Comparison of ENCODE assay signal across 19 cellular contexts in genomic region chr1:180603850-180604226, GRCh38. TPM values are rescaled to one million over a fixed set of nuclear protein-coding genes. Genes with fewer than 3 reads are reported as not detected.
DNase-seq lines count a peak whose midpoint lies in the region; ATAC-seq and TF ChIP-seq lines count a peak whose summit lies in the region.
"Had no signal": no experiment of that assay in that cellular context is flagged by ENCODE, and none has a peak within 500 bp of the region (broad histone marks: within the 10 kb centered on the region; RNA-seq: fewer than 3 reads in every experiment).

No MANE protein-coding gene starts in this region.

- DNase-seq in Right ventricle myocardium superior (no peak), right cardiac atrium (no peak), body of pancreas (no peak), left ventricle myocardium superior (no peak)
- DNase-seq in CD8-positive, alpha-beta memory T cell: no peak
- DNase-seq: BE2C; C1 segment of cervical spinal cord; Caco-2; CD4-positive, CD25-positive, alpha-beta regulatory T cell; DMS79 treated with DMSO at 0.1 percent for 48 hours; GF-D8; GOT3; H7; HFFc6; IMR-90 had no signal

- WGBS in right cardiac atrium: 84% methylated on average over 2 of the region's 2 CpGs
- WGBS in body of pancreas, 2 donors: 79 to 85% methylated on average over 2 of the region's 2 CpGs

- intact Hi-C loops in Right ventricle myocardium superior (cut with DNase I): no loop called here
- intact Hi-C loops in right cardiac atrium (cut with DNase I): no loop called here
- intact Hi-C loops in body of pancreas (cut with DNase I): no loop called here
- intact Hi-C loops in left ventricle myocardium superior (cut with micrococcal nuclease): no loop called here

- no peaks in the 10 kb centered on the region for H3K4me1 ChIP-seq in right cardiac atrium (ENCODE audit: control insufficient read depth, insufficient read depth, low read length)
- peaks cover 20% of the 10 kb centered on the region for H3K4me1 ChIP-seq in body of pancreas
- no peaks in the 10 kb centered on the region for H3K4me1 ChIP-seq in CD8-positive, alpha-beta memory T cell (ENCODE audit: insufficient read depth, low read length)

- TF ChIP-seq CTCF in body of pancreas (IDR thresholded peaks at IDR 0.05): no peak

- peak; percentile 14 for ATAC-seq in Right ventricle myocardium superior (ENCODE audit: poor library complexity)
- ATAC-seq in right cardiac atrium: no peak
- peak; percentile 30 for ATAC-seq in body of pancreas
- peak; percentile 28 for ATAC-seq in esophagus mucosa
- ATAC-seq in left ventricle myocardium superior: peak; percentile 7
- no peak for ATAC-seq in HG03439 (IDR thresholded peaks at IDR 0.05; ENCODE audit: unreplicated experiment)
- ATAC-seq: HCT116 had no signal

- H3K27ac ChIP-seq in right cardiac atrium (ENCODE audit: low read length) (no peak overlapping the region), body of pancreas (peak overlapping the region in 3 of 4 donors; percentile 12 to 57 (median 39))
- no peak overlapping the region for H3K27ac ChIP-seq in CD8-positive, alpha-beta memory T cell (ENCODE audit: low read depth, low read length)

- no peak overlapping the region for H3K27ac Mint-ChIP-seq in CD8-positive, alpha-beta memory T cell
- H3K27ac Mint-ChIP-seq: HFFc6 had no signal

- no peaks in the 10 kb centered on the region for H3K36me3 Mint-ChIP-seq in CD8-positive, alpha-beta memory T cell
- H3K36me3 Mint-ChIP-seq: CD4-positive, CD25-positive, alpha-beta regulatory T cell had no signal

- no peaks in the 10 kb centered on the region for H3K36me3 ChIP-seq in body of pancreas (replicated peaks in 1 of 2; ENCODE audit: insufficient read depth in 1 of 2, low read depth in 2 of 2)
- no peaks in the 10 kb centered on the region for H3K36me3 ChIP-seq in CD8-positive, alpha-beta memory T cell (ENCODE audit: insufficient read depth, low read length)
- H3K36me3 ChIP-seq: BE2C had no signal

- no peaks in the 10 kb centered on the region for H3K9me3 Mint-ChIP-seq in CD8-positive, alpha-beta memory T cell
- H3K9me3 Mint-ChIP-seq: HFFc6 had no signal

- no peak for TF ChIP-seq POLR2A in body of pancreas (IDR thresholded peaks at IDR 0.05)

- H3K27me3 Mint-ChIP-seq in CD8-positive, alpha-beta memory T cell: peaks cover 0 to 3% of the 10 kb centered on the region in 2 donors

- no peak overlapping the region for H3K4me3 Mint-ChIP-seq in CD8-positive, alpha-beta memory T cell
- H3K4me3 Mint-ChIP-seq: CD4-positive, CD25-positive, alpha-beta regulatory T cell; HFFc6 had no signal

- no peak overlapping the region for H3K4me3 ChIP-seq in right cardiac atrium (ENCODE audit: low read length)
- H3K4me3 ChIP-seq in body of pancreas: no peak overlapping the region
- no peak overlapping the region for H3K4me3 ChIP-seq in CD8-positive, alpha-beta memory T cell (ENCODE audit: low read length)

- H3K9me3 ChIP-seq in right cardiac atrium (ENCODE audit: control insufficient read depth, low read length) (no peaks in the 10 kb centered on the region), body of pancreas (no peaks in the 10 kb centered on the region)
- no peaks in the 10 kb centered on the region for H3K9me3 ChIP-seq in CD8-positive, alpha-beta memory T cell (ENCODE audit: low read length)
- H3K9me3 ChIP-seq: BE2C, Caco-2 had no signal

- CTCF ChIA-PET in CD8-positive, alpha-beta memory T cell (lab: Charles Lee): interaction anchor here (1.2 kb wide), 1 partner anchor 8 kb away, joined by 5 read pairs; no protein-coding TSS in a partner anchor

- H3K27me3 ChIP-seq in right cardiac atrium (ENCODE audit: control insufficient read depth, insufficient read depth) (no peaks in the 10 kb centered on the region), body of pancreas (no peaks in the 10 kb centered on the region)
- H3K27me3 ChIP-seq in CD8-positive, alpha-beta memory T cell (ENCODE audit: insufficient read depth, low read length, poor library complexity, severe bottlenecking): no peaks in the 10 kb centered on the region
- H3K27me3 ChIP-seq: BE2C had no signal

- POLR2A ChIA-PET in CD8-positive, alpha-beta memory T cell (lab: Charles Lee): no interaction called here

- H3K4me1 Mint-ChIP-seq in CD8-positive, alpha-beta memory T cell: no peaks in the 10 kb centered on the region
- H3K4me1 Mint-ChIP-seq: CD4-positive, CD25-positive, alpha-beta regulatory T cell had no signal

RNA-seq across cellular contexts. Expression of gene XPR1, which starts 28.0 kb away (rescaled TPM):
- total RNA-seq in Right ventricle myocardium superior: 38.6 TPM
- 10 to 100 TPM; 22.9 to 33.4 (median 31.5) TPM for total RNA-seq in right cardiac atrium
- polyA plus RNA-seq in right cardiac atrium: 10.7 TPM
- 10 to 100 TPM; 11.5 to 13.0 TPM for total RNA-seq in body of pancreas
- 15.9 TPM for total RNA-seq in esophagus mucosa
- 43.8 TPM for total RNA-seq in left ventricle myocardium superior
- total RNA-seq in CD8-positive, alpha-beta memory T cell: 10 to 100 TPM; 20.8 to 23.2 TPM
- 7.6 TPM for polyA plus RNA-seq in CD8-positive, alpha-beta memory T cell

RNA-seq across cellular contexts. Expression of gene OVAAL, which starts 45.1 kb away (rescaled TPM):
- 1.1 TPM for total RNA-seq in Right ventricle myocardium superior
- total RNA-seq in right cardiac atrium: under 1 TPM; 0.39 to 0.69 (median 0.43) TPM
- 1.7 TPM for polyA plus RNA-seq in right cardiac atrium
- not detected for total RNA-seq in body of pancreas
- total RNA-seq in esophagus mucosa: not detected
- total RNA-seq in left ventricle myocardium superior: 1.5 TPM
- not detected for total RNA-seq in CD8-positive, alpha-beta memory T cell
- polyA plus RNA-seq in CD8-positive, alpha-beta memory T cell: not detected
- total RNA-seq: A172; Caco-2; CD4-positive, CD25-positive, alpha-beta regulatory T cell; H7; HFFc6; IMR-90 had no signal
- polyA plus RNA-seq: CD4-positive, CD25-positive, alpha-beta regulatory T cell; IMR-90 had no signal

Comparison
In these comparisons a context has a peak if more than half of its experiments do, and no peak if none do; other contexts are left out.
1. ATAC-seq: peak in Right ventricle myocardium superior (single experiment), body of pancreas (single experiment), esophagus mucosa (single experiment) and left ventricle myocardium superior (single experiment); none in right cardiac atrium (0 of 2) and HG03439 (single experiment).
2. H3K27ac ChIP-seq: peak in body of pancreas (3 of 4); none in right cardiac atrium (single experiment) and CD8-positive, alpha-beta memory T cell (single experiment).